ENCODE assay signal across 1 cellular context in the genomic region with DNA sequence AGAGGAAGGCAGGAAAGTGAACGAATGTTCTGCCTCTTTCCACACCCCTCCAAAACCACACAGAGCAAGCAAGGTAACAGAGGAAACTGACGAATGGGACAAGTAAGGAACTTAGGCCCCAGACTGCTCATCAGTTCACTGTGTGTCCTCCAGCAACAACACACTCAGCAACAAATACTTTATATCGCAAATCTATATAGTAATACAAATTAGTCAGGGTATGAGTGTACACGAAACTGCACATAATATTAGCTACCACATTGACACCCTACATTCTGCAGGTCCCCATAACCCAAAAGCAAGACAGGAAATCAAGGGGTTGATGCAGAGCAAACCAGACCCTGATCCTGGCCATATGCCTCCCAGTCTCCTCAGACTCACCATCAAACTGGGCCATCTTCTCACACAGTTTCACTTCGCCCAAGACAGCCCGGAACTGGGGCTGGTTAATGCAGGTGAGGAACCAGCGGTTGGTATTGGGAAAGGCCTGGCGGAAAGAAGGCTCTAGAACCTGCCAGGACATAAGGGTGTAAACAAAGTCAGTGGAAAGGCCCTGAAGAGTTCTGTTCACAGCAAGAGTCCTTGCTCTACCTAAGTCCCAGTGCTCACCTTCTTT.
TF ChIP-seq lines count a peak whose summit lies in the region.

No MANE protein-coding gene starts in this region.

TF ChIP-seq in GM23338, 12 proteins besides CTCF, POLR2A, EP300 and RAD21:
- no peak for TF ChIP-seq POLR2AphosphoS5 (IDR thresholded peaks at IDR 0.05; ENCODE audit: low read depth)
- TF ChIP-seq ZNF331 (CRISPR knock-in tag; IDR thresholded peaks at IDR 0.05; ENCODE audit: low read depth) = no peak
- TF ChIP-seq EZH2phosphoT487 (IDR thresholded peaks at IDR 0.05; ENCODE audit: unreplicated experiment) = no peak
- no peak for TF ChIP-seq JUNB (IDR thresholded peaks at IDR 0.05; ENCODE audit: unreplicated experiment)
- TF ChIP-seq NANOG (IDR thresholded peaks at IDR 0.05; ENCODE audit: borderline replicate concordance) = no peak
- no peak for TF ChIP-seq STAT1 (IDR thresholded peaks at IDR 0.05; ENCODE audit: unreplicated experiment)
- TF ChIP-seq, protein P1, sequence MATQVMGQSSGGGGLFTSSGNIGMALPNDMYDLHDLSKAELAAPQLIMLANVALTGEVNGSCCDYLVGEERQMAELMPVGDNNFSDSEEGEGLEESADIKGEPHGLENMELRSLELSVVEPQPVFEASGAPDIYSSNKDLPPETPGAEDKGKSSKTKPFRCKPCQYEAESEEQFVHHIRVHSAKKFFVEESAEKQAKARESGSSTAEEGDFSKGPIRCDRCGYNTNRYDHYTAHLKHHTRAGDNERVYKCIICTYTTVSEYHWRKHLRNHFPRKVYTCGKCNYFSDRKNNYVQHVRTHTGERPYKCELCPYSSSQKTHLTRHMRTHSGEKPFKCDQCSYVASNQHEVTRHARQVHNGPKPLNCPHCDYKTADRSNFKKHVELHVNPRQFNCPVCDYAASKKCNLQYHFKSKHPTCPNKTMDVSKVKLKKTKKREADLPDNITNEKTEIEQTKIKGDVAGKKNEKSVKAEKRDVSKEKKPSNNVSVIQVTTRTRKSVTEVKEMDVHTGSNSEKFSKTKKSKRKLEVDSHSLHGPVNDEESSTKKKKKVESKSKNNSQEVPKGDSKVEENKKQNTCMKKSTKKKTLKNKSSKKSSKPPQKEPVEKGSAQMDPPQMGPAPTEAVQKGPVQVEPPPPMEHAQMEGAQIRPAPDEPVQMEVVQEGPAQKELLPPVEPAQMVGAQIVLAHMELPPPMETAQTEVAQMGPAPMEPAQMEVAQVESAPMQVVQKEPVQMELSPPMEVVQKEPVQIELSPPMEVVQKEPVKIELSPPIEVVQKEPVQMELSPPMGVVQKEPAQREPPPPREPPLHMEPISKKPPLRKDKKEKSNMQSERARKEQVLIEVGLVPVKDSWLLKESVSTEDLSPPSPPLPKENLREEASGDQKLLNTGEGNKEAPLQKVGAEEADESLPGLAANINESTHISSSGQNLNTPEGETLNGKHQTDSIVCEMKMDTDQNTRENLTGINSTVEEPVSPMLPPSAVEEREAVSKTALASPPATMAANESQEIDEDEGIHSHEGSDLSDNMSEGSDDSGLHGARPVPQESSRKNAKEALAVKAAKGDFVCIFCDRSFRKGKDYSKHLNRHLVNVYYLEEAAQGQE (IDR thresholded peaks at IDR 0.05; ENCODE audit: unreplicated experiment) = no peak
- no peak for TF ChIP-seq EZH2 (IDR thresholded peaks at IDR 0.05; ENCODE audit: low read depth, unreplicated experiment)
- TF ChIP-seq CREB1 (CRISPR knock-in tag; IDR thresholded peaks at IDR 0.05; ENCODE audit: low read depth) = no peak
- TF ChIP-seq ZNF114 (CRISPR knock-in tag; IDR thresholded peaks at IDR 0.05) = no peak
